In the genomic region with DNA sequence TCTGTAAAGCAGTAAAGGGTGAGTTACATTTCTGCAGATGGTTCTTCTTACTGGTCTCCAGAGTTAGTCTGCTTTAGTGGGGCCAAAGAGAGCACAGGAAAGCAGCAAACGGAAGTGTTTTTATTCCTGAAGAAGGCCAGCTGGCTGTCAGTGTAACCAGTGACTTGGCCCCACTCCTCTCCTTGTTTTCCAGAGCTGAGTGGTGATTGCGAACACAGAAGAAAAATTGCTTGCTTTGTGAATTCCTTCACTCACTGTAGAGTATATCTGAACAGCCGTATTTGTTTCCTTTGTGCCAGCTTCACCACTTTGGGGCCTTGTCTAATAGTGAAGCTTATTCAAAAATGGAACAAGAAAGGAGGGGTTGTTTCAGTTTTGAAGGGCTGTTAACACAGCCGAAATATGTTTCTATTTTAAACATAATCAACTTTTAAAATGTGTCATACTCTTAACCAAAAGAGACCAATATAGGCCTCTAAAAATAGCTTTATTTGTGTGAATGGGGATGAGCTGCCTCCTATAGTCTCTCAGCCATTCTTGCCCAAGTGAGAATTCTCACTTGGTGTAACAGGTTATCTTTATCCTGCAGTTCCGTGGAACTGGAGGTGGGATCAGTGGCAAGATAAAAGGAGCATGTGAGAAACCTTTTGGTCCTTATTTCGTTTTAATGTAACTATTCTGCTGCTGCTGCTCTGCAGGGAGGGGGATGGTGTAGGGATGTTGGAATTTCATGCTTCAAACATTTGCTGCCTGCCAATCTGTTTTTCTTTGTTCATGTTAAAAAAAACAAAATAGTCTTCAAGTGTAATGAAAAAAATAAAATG, we compare ENCODE assay signal across 8 cellular contexts. TPM values are rescaled to one million over a fixed set of nuclear protein-coding genes. Genes with fewer than 3 reads are reported as not detected.
DNase-seq lines count a peak whose midpoint lies in the region; ATAC-seq, FAIRE-seq and TF ChIP-seq lines count a peak whose summit lies in the region.

No MANE protein-coding gene starts in this region.

- H3K36me3 ChIP-seq in pancreas, result no peaks in the 10 kb centered on the region

- no peak for FAIRE-seq in pancreas (lab: Jason Lieb, UNC)

- TF ChIP-seq CTCF in astrocyte of the spinal cord (IDR thresholded peaks at IDR 0.05; ENCODE audit: low read depth, low read length), result no peak
- no peak for TF ChIP-seq CTCF in pancreas (IDR thresholded peaks at IDR 0.05)

- H3K4me1 ChIP-seq in pancreas, result no peaks in the 10 kb centered on the region

- no peaks in the 10 kb centered on the region for H3K9me3 ChIP-seq in pancreas

- no peaks in the 10 kb centered on the region for H3K27me3 ChIP-seq in pancreas

- H3K27ac ChIP-seq in pancreas, result no peak overlapping the region

- peak; percentile 99 for ATAC-seq in GM18870 (IDR thresholded peaks at IDR 0.05; ENCODE audit: unreplicated experiment)
- ATAC-seq in HG02642 (IDR thresholded peaks at IDR 0.05; ENCODE audit: poor library complexity, unreplicated experiment), result peak; percentile 94
- peak in 3 of 4 donors; percentile 35 to 55 (median 36) for ATAC-seq in pancreas

- H3K4me3 ChIP-seq in astrocyte of the spinal cord (ENCODE audit: low read depth, low read length) (no peak overlapping the region), pancreas (no peak overlapping the region)

- in situ Hi-C loops in astrocyte of the spinal cord (cut with HindIII; ENCODE audit: low sequenced_read_pairs), result no loop called here

- intact Hi-C loops in pancreas (cut with DNase I), result no loop called here

- DNase-seq in astrocyte of the spinal cord (ENCODE audit: low read depth, low spot score) (peak; percentile 6), pancreas (no peak), NCI-H2227 treated with DMSO at 0.1 percent for 48 hours (lab: John Stamatoyannopoulos, UW) (no peak), NOMO-1 treated with DMSO at 0.1 percent for 48 hours (lab: John Stamatoyannopoulos, UW; ENCODE audit: unreplicated experiment) (no peak), NCI-H1092 (lab: John Stamatoyannopoulos, UW) (no peak), dedifferentiated amniotic fluid mesenchymal stem cell (ENCODE audit: extremely low spot score) (no peak)

- WGBS in pancreas, 2 donors, result 65 to 72% methylated on average over 6 of the region's 6 CpGs

RNA-seq across cellular contexts. Expression of a gene that starts 37.8 kb away (rescaled TPM):
- total RNA-seq in pancreas, result not detected
- polyA plus RNA-seq in pancreas, result not detected

RNA-seq across cellular contexts. Expression of a gene that starts 59.0 kb away (rescaled TPM):
- 10 to 100 TPM in 1 of 6 donors, 1 to 10 TPM in 5; 6.5 to 10.8 (median 8.9) TPM for total RNA-seq in pancreas
- polyA plus RNA-seq in pancreas, result 10 to 100 TPM; 10.1 to 16.6 TPM

Comparison
In these comparisons a context has a peak if more than half of its experiments do, and no peak if none do; other contexts are left out.
1. ATAC-seq: peak in every context shown above with its lines; median percentile 99 in GM18870; 94 in HG02642; 36 in pancreas.